ENCODE assay signal across 2 cellular contexts in the genomic region with DNA sequence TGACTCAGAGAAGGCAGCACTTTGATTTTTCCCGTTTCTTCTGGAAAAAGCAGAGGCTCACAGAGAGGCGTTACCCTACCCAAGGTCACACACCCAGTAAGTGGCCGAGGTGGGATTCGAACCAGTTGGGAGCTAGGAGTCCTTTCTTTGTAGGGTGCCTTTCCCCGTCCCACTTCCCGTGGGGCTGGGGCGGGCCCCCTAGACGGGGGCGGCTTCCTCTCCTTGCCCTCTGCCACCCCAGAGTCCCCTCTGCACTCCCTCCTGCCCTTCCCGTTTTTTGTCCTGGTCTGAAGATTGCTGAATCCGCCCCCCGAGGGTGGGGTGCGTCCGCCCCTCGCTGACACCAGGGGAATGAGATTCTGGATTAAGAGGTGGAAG.
TF ChIP-seq lines count a peak whose summit lies in the region.

No MANE protein-coding gene starts in this region.

TF ChIP-seq in SK-N-SH, 30 proteins besides CTCF, POLR2A, EP300 and RAD21 (continued from another document):
- TF ChIP-seq USF2 (IDR thresholded peaks at IDR 0.05; ENCODE audit: borderline replicate concordance, low read depth, low read length) (no peak), FOSL2 (IDR thresholded peaks at IDR 0.05; ENCODE audit: borderline replicate concordance, low read depth) (no peak), CHD2 (IDR thresholded peaks at IDR 0.05; ENCODE audit: low read length, partially characterized antibody) (no peak)

TF ChIP-seq in SK-N-SH treated with all-trans-retinoic acid at 6 μM for 48 hours, 23 proteins besides CTCF, POLR2A, EP300 and RAD21 (continued from another document):
- TF ChIP-seq, protein P1, sequence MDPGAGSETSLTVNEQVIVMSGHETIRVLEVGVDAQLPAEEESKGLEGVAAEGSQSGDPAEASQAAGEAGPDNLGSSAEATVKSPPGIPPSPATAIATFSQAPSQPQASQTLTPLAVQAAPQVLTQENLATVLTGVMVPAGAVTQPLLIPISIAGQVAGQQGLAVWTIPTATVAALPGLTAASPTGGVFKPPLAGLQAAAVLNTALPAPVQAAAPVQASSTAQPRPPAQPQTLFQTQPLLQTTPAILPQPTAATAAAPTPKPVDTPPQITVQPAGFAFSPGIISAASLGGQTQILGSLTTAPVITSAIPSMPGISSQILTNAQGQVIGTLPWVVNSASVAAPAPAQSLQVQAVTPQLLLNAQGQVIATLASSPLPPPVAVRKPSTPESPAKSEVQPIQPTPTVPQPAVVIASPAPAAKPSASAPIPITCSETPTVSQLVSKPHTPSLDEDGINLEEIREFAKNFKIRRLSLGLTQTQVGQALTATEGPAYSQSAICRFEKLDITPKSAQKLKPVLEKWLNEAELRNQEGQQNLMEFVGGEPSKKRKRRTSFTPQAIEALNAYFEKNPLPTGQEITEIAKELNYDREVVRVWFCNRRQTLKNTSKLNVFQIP (CRISPR knock-in tag; IDR thresholded peaks at IDR 0.05; ENCODE audit: borderline replicate concordance, low read depth), result no peak
- TF ChIP-seq ARNTL (CRISPR knock-in tag; IDR thresholded peaks at IDR 0.05; ENCODE audit: borderline replicate concordance, low read depth), result no peak
- TF ChIP-seq TOX (CRISPR knock-in tag; IDR thresholded peaks at IDR 0.05; ENCODE audit: borderline replicate concordance), result no peak
- TF ChIP-seq, protein P2, sequence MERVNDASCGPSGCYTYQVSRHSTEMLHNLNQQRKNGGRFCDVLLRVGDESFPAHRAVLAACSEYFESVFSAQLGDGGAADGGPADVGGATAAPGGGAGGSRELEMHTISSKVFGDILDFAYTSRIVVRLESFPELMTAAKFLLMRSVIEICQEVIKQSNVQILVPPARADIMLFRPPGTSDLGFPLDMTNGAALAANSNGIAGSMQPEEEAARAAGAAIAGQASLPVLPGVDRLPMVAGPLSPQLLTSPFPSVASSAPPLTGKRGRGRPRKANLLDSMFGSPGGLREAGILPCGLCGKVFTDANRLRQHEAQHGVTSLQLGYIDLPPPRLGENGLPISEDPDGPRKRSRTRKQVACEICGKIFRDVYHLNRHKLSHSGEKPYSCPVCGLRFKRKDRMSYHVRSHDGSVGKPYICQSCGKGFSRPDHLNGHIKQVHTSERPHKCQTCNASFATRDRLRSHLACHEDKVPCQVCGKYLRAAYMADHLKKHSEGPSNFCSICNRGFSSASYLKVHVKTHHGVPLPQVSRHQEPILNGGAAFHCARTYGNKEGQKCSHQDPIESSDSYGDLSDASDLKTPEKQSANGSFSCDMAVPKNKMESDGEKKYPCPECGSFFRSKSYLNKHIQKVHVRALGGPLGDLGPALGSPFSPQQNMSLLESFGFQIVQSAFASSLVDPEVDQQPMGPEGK (CRISPR knock-in tag; IDR thresholded peaks at IDR 0.05; ENCODE audit: borderline replicate concordance), result no peak
- TF ChIP-seq ZNF565 (CRISPR knock-in tag; conservative IDR thresholded peaks at IDR 0.05; ENCODE audit: low read depth), result no peak
- TF ChIP-seq ZC3H10 (CRISPR knock-in tag; IDR thresholded peaks at IDR 0.05), result no peak
